8 cellular contexts compared by ENCODE assay signal in the genomic region with DNA sequence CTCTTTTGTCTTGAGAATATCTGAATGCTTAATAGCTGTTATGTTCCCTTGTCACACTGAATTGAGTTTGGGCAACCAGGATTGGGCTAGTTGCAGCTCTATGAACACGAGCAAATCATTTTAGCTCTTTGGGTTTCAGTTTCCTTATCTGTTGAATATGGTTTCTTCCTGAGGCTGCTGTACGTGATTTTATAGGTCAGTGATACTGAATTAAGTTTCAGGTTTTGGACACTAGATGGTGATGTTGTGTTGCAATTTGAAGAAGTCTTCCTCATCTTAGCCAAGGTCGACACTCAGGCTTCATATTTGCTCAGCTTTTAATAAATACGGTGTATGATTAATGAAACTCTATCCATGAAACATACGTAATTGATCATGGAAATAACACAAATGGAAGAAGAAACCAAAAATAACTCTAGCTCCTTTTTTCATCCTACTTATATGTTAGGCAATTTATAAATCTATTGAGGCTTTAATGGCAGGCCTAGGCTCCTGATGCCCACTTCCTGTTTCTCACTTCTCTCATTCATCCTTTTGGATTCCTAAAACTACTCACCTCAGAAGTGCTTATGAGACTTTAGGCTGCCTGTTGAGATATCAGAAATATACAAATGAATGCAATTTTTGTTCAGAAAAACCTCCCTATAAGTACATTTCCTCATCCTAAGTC.
DNase-seq lines count a peak whose midpoint lies in the region; ATAC-seq and TF ChIP-seq lines count a peak whose summit lies in the region.

No MANE protein-coding gene starts in this region.

- intact Hi-C loops in CD14-positive monocyte (cut with micrococcal nuclease) (no loop called here), ovary (cut with DNase I) (no loop called here)

- TF ChIP-seq CTCF in CD14-positive monocyte (IDR thresholded peaks at IDR 0.05) (peak; percentile 49), ovary (IDR thresholded peaks at IDR 0.05) (peak; percentile 25 to 30 (median 28))

- H3K27ac ChIP-seq in ovary = no peak overlapping the region

- no peak for TF ChIP-seq EP300 in ovary (IDR thresholded peaks at IDR 0.05)

- no peaks in the 10 kb centered on the region for H3K9me3 ChIP-seq in ovary

- no peaks in the 10 kb centered on the region for H3K36me3 ChIP-seq in ovary

- TF ChIP-seq POLR2A in ovary (IDR thresholded peaks at IDR 0.05) = no peak

- no peaks in the 10 kb centered on the region for H3K9me3 Mint-ChIP-seq in CD14-positive monocyte

- H3K4me3 ChIP-seq in ovary = no peak overlapping the region

- H3K4me3 Mint-ChIP-seq in CD14-positive monocyte = peak overlapping the region in 1 of 2 donors; percentile 44

- no peaks in the 10 kb centered on the region for H3K27me3 ChIP-seq in ovary

- WGBS in ovary, 3 donors = 20 to 25% (median 22%) methylated on average over 5 of the region's 5 CpGs

- DNase-seq in CD14-positive monocyte (ENCODE audit: low spot score) (no peak), NCI-H1417 treated with DMSO at 0.1 percent for 48 hours (lab: John Stamatoyannopoulos, UW) (peak; percentile 29), fibroblast of peridontal ligament (ENCODE audit: extremely low read depth) (peak; percentile 12), ovary (no peak), activated gamma-delta T cell (lab: John Stamatoyannopoulos, UW) (no peak)

- no peaks in the 10 kb centered on the region for H3K36me3 Mint-ChIP-seq in CD14-positive monocyte

- ATAC-seq in GM18519 (IDR thresholded peaks at IDR 0.05; ENCODE audit: low FRiP score, unreplicated experiment) (peak; percentile 98), HG02885 (IDR thresholded peaks at IDR 0.05; ENCODE audit: poor library complexity, unreplicated experiment) (peak; percentile 97), SK-N-SH treated with all-trans-retinoic acid at 6 μM for 48 hours (peak; percentile 96)

- H3K4me1 Mint-ChIP-seq in CD14-positive monocyte = peaks cover 5% of the 10 kb centered on the region

- no peaks in the 10 kb centered on the region for H3K4me1 ChIP-seq in ovary (ENCODE audit: insufficient read depth)

- peaks cover 0 to 3% (median 2%) of the 10 kb centered on the region in 3 donors for H3K27me3 Mint-ChIP-seq in CD14-positive monocyte (ENCODE audit: low read depth in 3 of 3)

- H3K27ac Mint-ChIP-seq in CD14-positive monocyte = peak overlapping the region in 1 of 7 donors; percentile 4

TF ChIP-seq in SK-N-SH treated with all-trans-retinoic acid at 6 μM for 48 hours, 23 proteins besides CTCF, POLR2A, EP300 and RAD21:
- TF ChIP-seq, protein P1, sequence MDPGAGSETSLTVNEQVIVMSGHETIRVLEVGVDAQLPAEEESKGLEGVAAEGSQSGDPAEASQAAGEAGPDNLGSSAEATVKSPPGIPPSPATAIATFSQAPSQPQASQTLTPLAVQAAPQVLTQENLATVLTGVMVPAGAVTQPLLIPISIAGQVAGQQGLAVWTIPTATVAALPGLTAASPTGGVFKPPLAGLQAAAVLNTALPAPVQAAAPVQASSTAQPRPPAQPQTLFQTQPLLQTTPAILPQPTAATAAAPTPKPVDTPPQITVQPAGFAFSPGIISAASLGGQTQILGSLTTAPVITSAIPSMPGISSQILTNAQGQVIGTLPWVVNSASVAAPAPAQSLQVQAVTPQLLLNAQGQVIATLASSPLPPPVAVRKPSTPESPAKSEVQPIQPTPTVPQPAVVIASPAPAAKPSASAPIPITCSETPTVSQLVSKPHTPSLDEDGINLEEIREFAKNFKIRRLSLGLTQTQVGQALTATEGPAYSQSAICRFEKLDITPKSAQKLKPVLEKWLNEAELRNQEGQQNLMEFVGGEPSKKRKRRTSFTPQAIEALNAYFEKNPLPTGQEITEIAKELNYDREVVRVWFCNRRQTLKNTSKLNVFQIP (CRISPR knock-in tag; IDR thresholded peaks at IDR 0.05; ENCODE audit: borderline replicate concordance, low read depth) = no peak
- TF ChIP-seq ZFP30 (CRISPR knock-in tag; IDR thresholded peaks at IDR 0.05) = no peak
- TF ChIP-seq ZNF8 (CRISPR knock-in tag; IDR thresholded peaks at IDR 0.05) = peak; percentile 83
- no peak for TF ChIP-seq ISL1 (CRISPR knock-in tag; IDR thresholded peaks at IDR 0.05)
- TF ChIP-seq TCF4 (CRISPR knock-in tag; IDR thresholded peaks at IDR 0.05; ENCODE audit: borderline replicate concordance) = no peak
- no peak for TF ChIP-seq ZC3H10 (CRISPR knock-in tag; IDR thresholded peaks at IDR 0.05)

Comparison
In these comparisons a context has a peak if more than half of its experiments do, and no peak if none do; other contexts are left out.
1. DNase-seq: peak in NCI-H1417 treated with DMSO at 0.1 percent for 48 hours (single experiment) and fibroblast of peridontal ligament (single experiment); none in CD14-positive monocyte (single experiment), ovary (0 of 5) and activated gamma-delta T cell (single experiment).
2. Peak in every context shown above with its lines, with median percentiles within 50 percentile points of each other: ATAC-seq.